ENCODE assay signal across 9 cellular contexts in genomic region chr3:152352559-152352958, GRCh38.
DNase-seq lines count a peak whose midpoint lies in the region; ATAC-seq and TF ChIP-seq lines count a peak whose summit lies in the region.
"Had no signal": no experiment of that assay in that cellular context is flagged by ENCODE, and none has a peak within 500 bp of the region (broad histone marks: within the 10 kb centered on the region; RNA-seq: fewer than 3 reads in every experiment).

No MANE protein-coding gene starts in this region.

- H3K27ac ChIP-seq in CD8-positive, alpha-beta memory T cell (ENCODE audit: low read depth, low read length) = no peak overlapping the region
- no peak overlapping the region for H3K27ac ChIP-seq in neural progenitor cell

- peaks cover 49 to 53% (median 50%) of the 10 kb centered on the region in 3 donors for H3K4me1 Mint-ChIP-seq in CD8-positive, alpha-beta memory T cell
- H3K4me1 Mint-ChIP-seq in chondrocyte (ENCODE audit: low read depth) (peaks cover 43% of the 10 kb centered on the region), neural progenitor cell (no peaks in the 10 kb centered on the region)

- no peak overlapping the region for H3K4me3 ChIP-seq in CD8-positive, alpha-beta memory T cell (ENCODE audit: low read length)
- H3K4me3 ChIP-seq in neural progenitor cell = no peak overlapping the region
- H3K4me3 ChIP-seq: lung had no signal

- peak overlapping the region; percentile 1 to 93 (median 76) for H3K27ac Mint-ChIP-seq in CD8-positive, alpha-beta memory T cell
- H3K27ac Mint-ChIP-seq in chondrocyte (ENCODE audit: unreplicated experiment) = peak overlapping the region; percentile 76
- no peak overlapping the region for H3K27ac Mint-ChIP-seq in neural progenitor cell

- H3K9ac ChIP-seq in neural progenitor cell = no peak overlapping the region

- CTCF ChIA-PET in CD8-positive, alpha-beta memory T cell (lab: Charles Lee) = interaction anchor here (1.3 kb wide), 1 partner anchor 41 kb away, joined by 3 read pairs; no protein-coding TSS in a partner anchor

- no peak for DNase-seq in CD8-positive, alpha-beta memory T cell
- DNase-seq in chondrocyte (ENCODE audit: low spot score) (no peak), neural progenitor cell (ENCODE audit: low spot score) (peak; percentile 5), germinal center (ENCODE audit: low spot score) (no peak), DMS153 (lab: John Stamatoyannopoulos, UW) (no peak)

- peaks cover 7% of the 10 kb centered on the region for H3K36me3 ChIP-seq in CD8-positive, alpha-beta memory T cell (ENCODE audit: insufficient read depth, low read length)
- no peaks in the 10 kb centered on the region for H3K36me3 ChIP-seq in neural progenitor cell

- H4K20me1 ChIP-seq in neural progenitor cell (ENCODE audit: low read depth) = no peaks in the 10 kb centered on the region

- no peak overlapping the region for H3K4me2 ChIP-seq in neural progenitor cell

- H3F3A ChIP-seq in neural progenitor cell (ENCODE audit: low read depth) = no peaks in the 10 kb centered on the region

- TF ChIP-seq POLR2A in GM18505 (IDR thresholded peaks at IDR 0.05; ENCODE audit: borderline replicate concordance, extremely low read depth, insufficient read depth, insufficient read length) = no peak

- no peaks in the 10 kb centered on the region for H3K27me3 Mint-ChIP-seq in CD8-positive, alpha-beta memory T cell
- H3K27me3 Mint-ChIP-seq in chondrocyte (ENCODE audit: low read depth) (no peaks in the 10 kb centered on the region), neural progenitor cell (ENCODE audit: insufficient read depth, low read depth) (no peaks in the 10 kb centered on the region)

- peaks cover 0 to 45% (median 16%) of the 10 kb centered on the region in 3 donors for H3K36me3 Mint-ChIP-seq in CD8-positive, alpha-beta memory T cell
- H3K36me3 Mint-ChIP-seq in chondrocyte (ENCODE audit: low read depth) (peaks cover 2% of the 10 kb centered on the region), neural progenitor cell (no peaks in the 10 kb centered on the region)

- no peaks in the 10 kb centered on the region for H3K27me3 ChIP-seq in CD8-positive, alpha-beta memory T cell (ENCODE audit: insufficient read depth, low read length, poor library complexity, severe bottlenecking)
- H3K27me3 ChIP-seq in neural progenitor cell = no peaks in the 10 kb centered on the region

- no peak overlapping the region for H2AFZ ChIP-seq in neural progenitor cell (replicated peaks)

- TF ChIP-seq CTCF in chondrocyte (IDR thresholded peaks at IDR 0.05) = no peak
- TF ChIP-seq CTCF in neural progenitor cell (IDR thresholded peaks at IDR 0.05) = no peak

- no peaks in the 10 kb centered on the region for H3K9me3 Mint-ChIP-seq in CD8-positive, alpha-beta memory T cell
- H3K9me3 Mint-ChIP-seq in chondrocyte (ENCODE audit: low read depth) = no peaks in the 10 kb centered on the region
- no peaks in the 10 kb centered on the region for H3K9me3 Mint-ChIP-seq in neural progenitor cell

- H3K4me3 Mint-ChIP-seq in CD8-positive, alpha-beta memory T cell = peak overlapping the region in 5 of 7 donors; percentile 1 to 57 (median 7)
- H3K4me3 Mint-ChIP-seq in chondrocyte (ENCODE audit: unreplicated experiment) = no peak overlapping the region
- no peak overlapping the region for H3K4me3 Mint-ChIP-seq in neural progenitor cell

- peak; percentile 26 for ATAC-seq in HG03565 (IDR thresholded peaks at IDR 0.05; ENCODE audit: unreplicated experiment)
- no peak for ATAC-seq in GM18505 (IDR thresholded peaks at IDR 0.05; ENCODE audit: unreplicated experiment)
- ATAC-seq in SK-N-SH treated with all-trans-retinoic acid at 6 μM for 48 hours = no peak

- POLR2A ChIA-PET in CD8-positive, alpha-beta memory T cell (lab: Charles Lee) = no interaction called here

- H3K79me2 ChIP-seq in neural progenitor cell (ENCODE audit: low read depth) = no peaks in the 10 kb centered on the region

- H3K4me1 ChIP-seq in CD8-positive, alpha-beta memory T cell (ENCODE audit: insufficient read depth, low read length) = peaks cover 75% of the 10 kb centered on the region
- H3K4me1 ChIP-seq in neural progenitor cell = peaks cover 6% of the 10 kb centered on the region

- H3K9me3 ChIP-seq in CD8-positive, alpha-beta memory T cell (ENCODE audit: low read length) = no peaks in the 10 kb centered on the region
- no peaks in the 10 kb centered on the region for H3K9me3 ChIP-seq in neural progenitor cell (ENCODE audit: low read depth)

TF ChIP-seq in SK-N-SH treated with all-trans-retinoic acid at 6 μM for 48 hours, 23 proteins besides CTCF, POLR2A, EP300 and RAD21:
- TF ChIP-seq ZNF565 (CRISPR knock-in tag; conservative IDR thresholded peaks at IDR 0.05; ENCODE audit: low read depth) (no peak), ZC3H10 (CRISPR knock-in tag; IDR thresholded peaks at IDR 0.05) (no peak), TOX (CRISPR knock-in tag; IDR thresholded peaks at IDR 0.05; ENCODE audit: borderline replicate concordance) (no peak), CREB5 (CRISPR knock-in tag; IDR thresholded peaks at IDR 0.05; ENCODE audit: low read depth) (no peak), POU6F1 (CRISPR knock-in tag; IDR thresholded peaks at IDR 0.05; ENCODE audit: borderline replicate concordance, low read depth) (no peak), ZFP30 (CRISPR knock-in tag; IDR thresholded peaks at IDR 0.05) (no peak), GLIS3 (CRISPR knock-in tag; IDR thresholded peaks at IDR 0.05) (no peak), ISL1 (CRISPR knock-in tag; IDR thresholded peaks at IDR 0.05) (no peak), PPARA (CRISPR knock-in tag; IDR thresholded peaks at IDR 0.05; ENCODE audit: borderline replicate concordance) (no peak), TCF4 (CRISPR knock-in tag; IDR thresholded peaks at IDR 0.05; ENCODE audit: borderline replicate concordance) (no peak), ZFP3 (CRISPR knock-in tag; IDR thresholded peaks at IDR 0.05) (no peak), BACH2 (CRISPR knock-in tag; IDR thresholded peaks at IDR 0.05; ENCODE audit: borderline replicate concordance) (no peak), SNAI2 (CRISPR knock-in tag; IDR thresholded peaks at IDR 0.05) (no peak), CSRNP3 (CRISPR knock-in tag; IDR thresholded peaks at IDR 0.05) (no peak), OSR1 (CRISPR knock-in tag; IDR thresholded peaks at IDR 0.05) (no peak), ARNTL (CRISPR knock-in tag; IDR thresholded peaks at IDR 0.05; ENCODE audit: borderline replicate concordance, low read depth) (no peak), RARB (CRISPR knock-in tag; IDR thresholded peaks at IDR 0.05) (no peak), ZNF8 (CRISPR knock-in tag; IDR thresholded peaks at IDR 0.05) (no peak), PATZ1 (CRISPR knock-in tag; IDR thresholded peaks at IDR 0.05; ENCODE audit: borderline replicate concordance) (no peak)

Comparison
In these comparisons a context has a peak if more than half of its experiments do, and no peak if none do; other contexts are left out.
1. H3K4me3 Mint-ChIP-seq: peak in CD8-positive, alpha-beta memory T cell (5 of 7); none in chondrocyte (single experiment) and neural progenitor cell (single experiment).